8 cellular contexts compared by ENCODE assay signal in genomic region chr7:1555046-1555812, GRCh38. TPM values are rescaled to one million over a fixed set of nuclear protein-coding genes. Genes with fewer than 3 reads are reported as not detected.
DNase-seq lines count a peak whose midpoint lies in the region; ATAC-seq, FAIRE-seq and TF ChIP-seq lines count a peak whose summit lies in the region.

No MANE protein-coding gene starts in this region.

- POLR2A ChIA-PET in K562 (lab: Yijun Ruan, JAX): interaction anchor here (0.8 to 1.3 kb wide), 2 partner anchors 12 to 71 kb away, joined by 3 to 5 read pairs; no protein-coding TSS in a partner anchor

- H3K36me3 ChIP-seq in BLaER1 (no peaks in the 10 kb centered on the region), K562 (ENCODE audit: control insufficient read depth, insufficient read depth, low read length) (no peaks in the 10 kb centered on the region), mesenchymal stem cell (ENCODE audit: control insufficient read depth in 1 of 2, insufficient read depth in 2 of 2, low read depth in 1 of 2, low read length in 2 of 2) (peaks cover 0 to 12% of the 10 kb centered on the region in 2 experiments)

- no peak for TF ChIP-seq EP300 in K562 (IDR thresholded peaks at IDR 0.05; ENCODE audit: low read length)

- in situ Hi-C loops in K562 (cut with MboI): no loop called here

- TF ChIP-seq CTCF in K562 (IDR thresholded peaks at IDR 0.05 in 2 of 3, conservative IDR thresholded peaks at IDR 0.05 in 1 of 3; ENCODE audit: insufficient read depth in 2 of 3, low read depth in 1 of 3, low read length in 3 of 3): no peak

- H3K4ac ChIP-seq in mesenchymal stem cell (ENCODE audit: low read depth in 1 of 2, low read length in 2 of 2): peak overlapping the region; percentile 13 to 52

- FAIRE-seq in K562 (lab: Jason Lieb, UNC): peak; percentile 72

- peak overlapping the region; percentile 65 for H2BK120ac ChIP-seq in mesenchymal stem cell (ENCODE audit: low read depth, low read length)

- 44% methylated on average over 26 of the region's 35 CpGs for WGBS in K562 (ENCODE audit: insufficient coverage, low coverage, missing lambda C conversion rate)
- WGBS in mesenchymal stem cell: 30% methylated on average over 33 of the region's 35 CpGs

- H4K8ac ChIP-seq in mesenchymal stem cell (ENCODE audit: low read length): peak overlapping the region; percentile 83

- peak overlapping the region; percentile 63 for H2BK5ac ChIP-seq in mesenchymal stem cell (ENCODE audit: low read depth, low read length, poor library complexity, severe bottlenecking)

- CTCF ChIA-PET in K562 (lab: Yijun Ruan, JAX; ENCODE audit: low intra/inter-chr PET ratio): interaction anchor here (0.6 kb wide), 2 partner anchors 78 to 679 kb away, joined by 3 read pairs; no protein-coding TSS in a partner anchor

- no peak for TF ChIP-seq RAD21 in K562 (CRISPR knock-in tag; conservative IDR thresholded peaks at IDR 0.05 in 1 of 2, IDR thresholded peaks at IDR 0.05 in 1 of 2)

- H4K91ac ChIP-seq in mesenchymal stem cell (ENCODE audit: low read length): peak overlapping the region; percentile 65

- no peak overlapping the region for H3K23ac ChIP-seq in mesenchymal stem cell (ENCODE audit: low read length in 2 of 2)

- peak; percentile 98 for DNase-seq in M059J (ENCODE audit: low read depth)
- DNase-seq in K562 (ENCODE audit: extremely low read depth in 1 of 4, low spot score in 3 of 4): peak; percentile 69 to 85 (median 84)
- peak; percentile 86 for DNase-seq in mesenchymal stem cell

- H3K4me3 ChIP-seq in BLaER1 (peak overlapping the region; percentile 6; the same call in 1 of the 2 replicates), K562 (no peak overlapping the region), mesenchymal stem cell (ENCODE audit: insufficient read depth in 1 of 2, low read depth in 1 of 2, low read length in 2 of 2) (peak overlapping the region in 1 of 2 experiments; percentile 18)

- H3K9ac ChIP-seq in BLaER1 (peak overlapping the region; percentile 58), K562 (ENCODE audit: insufficient read depth in 1 of 2, low read depth in 2 of 2, low read length in 2 of 2) (peak overlapping the region in 1 of 2 experiments; percentile 81; a peak in 2 of 4 replicates), mesenchymal stem cell (ENCODE audit: low read length) (peak overlapping the region; percentile 38)

- H3K9me3 ChIP-seq in BLaER1 (no peaks in the 10 kb centered on the region), K562 (replicated peaks; ENCODE audit: control insufficient read depth, insufficient read depth, low read depth, low read length) (no peaks in the 10 kb centered on the region), mesenchymal stem cell (ENCODE audit: control insufficient read depth, low read length) (no peaks in the 10 kb centered on the region)

- intact Hi-C loops in K562 (cut with micrococcal nuclease): loop anchor here (5.0 kb wide), 1 partner anchor 48 kb away; no protein-coding TSS in a partner anchor

- peaks cover 48% of the 10 kb centered on the region for H3K4me1 ChIP-seq in BLaER1
- H3K4me1 ChIP-seq in K562 (replicated peaks in 1 of 2; ENCODE audit: control insufficient read depth in 2 of 2, insufficient read depth in 2 of 2, low read length in 2 of 2): peaks cover 0 to 65% of the 10 kb centered on the region in 2 experiments; a peak in 4 of 5 replicates
- H3K4me1 ChIP-seq in mesenchymal stem cell (ENCODE audit: control insufficient read depth, insufficient read depth, low read depth, low read length): peaks cover 38% of the 10 kb centered on the region

- H2AK5ac ChIP-seq in mesenchymal stem cell (ENCODE audit: low read length, severe bottlenecking): peak overlapping the region; percentile 95

- BruUV-seq in K562 (replicated peaks; lab: Mats Ljungman, UMichigan): no TSS peak

- ATAC-seq in K562 (peak; percentile 59), GM19452 (IDR thresholded peaks at IDR 0.05; ENCODE audit: unreplicated experiment) (no peak), GM19324 (IDR thresholded peaks at IDR 0.05; ENCODE audit: low FRiP score, unreplicated experiment) (no peak), HG03432 (IDR thresholded peaks at IDR 0.05; ENCODE audit: unreplicated experiment) (no peak), GM19455 (IDR thresholded peaks at IDR 0.05; ENCODE audit: unreplicated experiment) (no peak)

- peak overlapping the region; percentile 73 for H3K27ac ChIP-seq in BLaER1
- H3K27ac ChIP-seq in K562 (ENCODE audit: extremely low read depth, low read depth, low read length): no peak overlapping the region
- peak overlapping the region; percentile 58 for H3K27ac ChIP-seq in mesenchymal stem cell (ENCODE audit: low read length, poor library complexity, severe bottlenecking)

- peak overlapping the region in 1 of 2 experiments; percentile 83 for H3K14ac ChIP-seq in mesenchymal stem cell (ENCODE audit: low read length in 2 of 2)

- H4K20me1 ChIP-seq in BLaER1 (no peaks in the 10 kb centered on the region), K562 (replicated peaks; ENCODE audit: control insufficient read depth, insufficient read depth, low read length) (no peaks in the 10 kb centered on the region)

- H3K79me2 ChIP-seq in K562 (ENCODE audit: control insufficient read depth, insufficient read depth, low read length): no peaks in the 10 kb centered on the region

- H2BK15ac ChIP-seq in mesenchymal stem cell (ENCODE audit: low read depth, poor library complexity, severe bottlenecking): peak overlapping the region; percentile 60

- H3K27me3 ChIP-seq in BLaER1 (no peaks in the 10 kb centered on the region), K562 (ENCODE audit: control insufficient read depth in 2 of 2, insufficient read depth in 2 of 2, low read length in 2 of 2) (peaks cover 0 to 5% of the 10 kb centered on the region in 2 experiments; a peak in 1 of 5 replicates), mesenchymal stem cell (ENCODE audit: control insufficient read depth in 1 of 2, insufficient read depth in 1 of 2, low read length in 2 of 2) (peaks cover 0 to 10% of the 10 kb centered on the region in 2 experiments)

- H3K18ac ChIP-seq in mesenchymal stem cell (ENCODE audit: low read depth in 1 of 2, low read length in 2 of 2): peak overlapping the region; percentile 53 to 67

- H3K9me1 ChIP-seq in K562 (ENCODE audit: control insufficient read depth, insufficient read depth, low read length): no peaks in the 10 kb centered on the region

- H2AFZ ChIP-seq in K562 (ENCODE audit: low read depth, low read length): peak overlapping the region; percentile 64
- peak overlapping the region; percentile 36 for H2AFZ ChIP-seq in mesenchymal stem cell (ENCODE audit: low read depth, low read length)

- H2BK12ac ChIP-seq in mesenchymal stem cell (ENCODE audit: low read length in 2 of 2): peak overlapping the region; percentile 44 to 97

- H3K79me1 ChIP-seq in mesenchymal stem cell (replicated peaks; ENCODE audit: low read length, poor library complexity, severe bottlenecking): no peaks in the 10 kb centered on the region

- peak overlapping the region; percentile 88 for H3K4me2 ChIP-seq in BLaER1
- H3K4me2 ChIP-seq in K562 (ENCODE audit: insufficient read depth, low read length): no peak overlapping the region; the same call in 1 of the 2 replicates
- H3K4me2 ChIP-seq in mesenchymal stem cell (ENCODE audit: low read length, poor library complexity, severe bottlenecking): peak overlapping the region; percentile 35

- TF ChIP-seq POLR2A in K562 (conservative IDR thresholded peaks at IDR 0.05): no peak

RNA-seq across cellular contexts. Expression of gene TMEM184A, which starts 0.8 kb away (rescaled TPM):
- total RNA-seq in M059J (2014; rRNA removed; shearing (Covaris generic)): 1.8 and 3.3 TPM in 2 replicates
- total RNA-seq in K562 (2011; cell fraction: chromatin; rRNA removed; ENCODE audit: low replicate concordance): 0.32 and 2.6 TPM in 2 replicates
- 0.66 and 1.5 TPM in 2 replicates for total RNA-seq in K562 (2011; cell fraction: nucleolus; rRNA removed)
- 0.29 and 1.8 TPM in 2 replicates for total RNA-seq in K562 (2011; cell fraction: nucleoplasm; rRNA removed)
- 0.18 TPM in 1 of 2 replicates, not detected in the other for total RNA-seq in K562 (2014; rRNA removed)
- not detected in 2 replicates for total RNA-seq in K562 (2014; rRNA removed; fragmentation: Illumina TruSeq; extraction: Trizol)
- total RNA-seq in K562 (2015; rRNA removed; fragmentation: Illumina TruSeq; extraction: Trizol): not detected in 2 replicates
- total RNA-seq in K562 (2021): 0.11 and 0.31 TPM in 2 replicates
- 0.10 and 0.20 TPM in 2 replicates for polyA plus RNA-seq in K562 (2011; rRNA removed)
- 0.12 and 0.72 TPM in 2 replicates for polyA plus RNA-seq in K562 (2011; cell fraction: cytosol; rRNA removed)
- polyA plus RNA-seq in K562 (2011; cell fraction: nucleus; rRNA removed): 0.53 and 1.7 TPM in 2 replicates
- 0.04 and 0.12 TPM in 2 replicates for polyA plus RNA-seq in K562 (2012)
- not detected in 2 replicates for polyA plus RNA-seq in K562 (2014; fragmentation: Illumina TruSeq; extraction: Trizol)
- polyA plus RNA-seq in K562 (2014; fragmentation: Nextera tagmentation; extraction: Ambion mirVana): not detected
- not detected in 2 replicates for polyA plus RNA-seq in K562 (2014; rRNA removed)
- polyA minus RNA-seq in K562 (2011; rRNA and poly(A)+ RNA removed): 0.14 and 0.15 TPM in 2 replicates
- 0.19 and 0.27 TPM in 2 replicates for polyA minus RNA-seq in K562 (2011; cell fraction: cytosol; rRNA and poly(A)+ RNA removed)
- 0.89 and 1.1 TPM in 2 replicates for polyA minus RNA-seq in K562 (2011; cell fraction: nucleus; rRNA and poly(A)+ RNA removed)
- 0.39 TPM for polyA plus RNA-seq in mesenchymal stem cell (2013, experiment 1 of 2)
- polyA plus RNA-seq in mesenchymal stem cell (2013, experiment 2 of 2): 0.45 TPM

RNA-seq across cellular contexts. Expression of gene PSMG3, which starts 14.6 kb away (rescaled TPM):
- 86.5 and 87.9 TPM in 2 replicates for total RNA-seq in M059J (2014; rRNA removed; shearing (Covaris generic))
- 26.2 and 74.4 TPM in 2 replicates for total RNA-seq in K562 (2011; cell fraction: chromatin; rRNA removed; ENCODE audit: low replicate concordance)
- 89.7 and 92.9 TPM in 2 replicates for total RNA-seq in K562 (2011; cell fraction: nucleolus; rRNA removed)
- total RNA-seq in K562 (2011; cell fraction: nucleoplasm; rRNA removed): 63.3 and 66.8 TPM in 2 replicates
- total RNA-seq in K562 (2014; rRNA removed) (122 and 132 TPM in 2 replicates), K562 (2014; rRNA removed; fragmentation: Illumina TruSeq; extraction: Trizol) (46.5 and 57.2 TPM in 2 replicates), K562 (2015; rRNA removed; fragmentation: Illumina TruSeq; extraction: Trizol) (81.5 and 83.4 TPM in 2 replicates), K562 (2021) (77.3 and 80.1 TPM in 2 replicates)
- polyA plus RNA-seq in K562 (2011; rRNA removed) (93.6 and 96.3 TPM in 2 replicates), K562 (2014; fragmentation: Illumina TruSeq; extraction: Trizol) (54.0 and 64.6 TPM in 2 replicates), K562 (2014; fragmentation: Nextera tagmentation; extraction: Ambion mirVana) (10 to 100 TPM; 34.8 to 55.3 TPM), K562 (2014; rRNA removed) (121 and 136 TPM in 2 replicates)
- polyA plus RNA-seq in K562 (2011; cell fraction: cytosol; rRNA removed): 110 and 136 TPM in 2 replicates
- 144 and 158 TPM in 2 replicates for polyA plus RNA-seq in K562 (2011; cell fraction: nucleus; rRNA removed)
- 65.4 and 71.5 TPM in 2 replicates for polyA plus RNA-seq in K562 (2012)
- 20.1 and 30.9 TPM in 2 replicates for polyA minus RNA-seq in K562 (2011; rRNA and poly(A)+ RNA removed)
- polyA minus RNA-seq in K562 (2011; cell fraction: cytosol; rRNA and poly(A)+ RNA removed): 22.6 and 24.3 TPM in 2 replicates
- 12.3 and 13.9 TPM in 2 replicates for polyA minus RNA-seq in K562 (2011; cell fraction: nucleus; rRNA and poly(A)+ RNA removed)
- 7.3 TPM for polyA plus RNA-seq in mesenchymal stem cell (2013, experiment 1 of 2)
- polyA plus RNA-seq in mesenchymal stem cell (2013, experiment 2 of 2): 8.7 TPM

RNA-seq across cellular contexts. Expression of gene MAFK, which starts 24.7 kb away (rescaled TPM):
- total RNA-seq in M059J (2014; rRNA removed; shearing (Covaris generic)): 13.3 and 26.7 TPM in 2 replicates
- total RNA-seq in K562 (2011; cell fraction: chromatin; rRNA removed; ENCODE audit: low replicate concordance): 8.5 and 20.5 TPM in 2 replicates
- total RNA-seq in K562 (2011; cell fraction: nucleolus; rRNA removed): 11.2 and 12.1 TPM in 2 replicates
- 5.1 and 7.6 TPM in 2 replicates for total RNA-seq in K562 (2011; cell fraction: nucleoplasm; rRNA removed)
- total RNA-seq in K562 (2014; rRNA removed): 11.7 and 15.6 TPM in 2 replicates
- total RNA-seq in K562 (2014; rRNA removed; fragmentation: Illumina TruSeq; extraction: Trizol): 1.1 and 1.3 TPM in 2 replicates
- 4.7 and 5.5 TPM in 2 replicates for total RNA-seq in K562 (2015; rRNA removed; fragmentation: Illumina TruSeq; extraction: Trizol)
- total RNA-seq in K562 (2021): 17.6 and 24.4 TPM in 2 replicates
- 2.1 and 4.9 TPM in 2 replicates for polyA plus RNA-seq in K562 (2011; rRNA removed)
- polyA plus RNA-seq in K562 (2011; cell fraction: cytosol; rRNA removed): 3.8 and 5.1 TPM in 2 replicates
- polyA plus RNA-seq in K562 (2011; cell fraction: nucleus; rRNA removed): 9.8 and 26.1 TPM in 2 replicates
- 11.2 and 12.1 TPM in 2 replicates for polyA plus RNA-seq in K562 (2012)
- polyA plus RNA-seq in K562 (2014; fragmentation: Illumina TruSeq; extraction: Trizol): 3.7 and 6.9 TPM in 2 replicates
- polyA plus RNA-seq in K562 (2014; fragmentation: Nextera tagmentation; extraction: Ambion mirVana): under 1 TPM; 0.04 to 0.07 TPM
- polyA plus RNA-seq in K562 (2014; rRNA removed): 12.8 and 13.5 TPM in 2 replicates
- 0.66 and 1.1 TPM in 2 replicates for polyA minus RNA-seq in K562 (2011; rRNA and poly(A)+ RNA removed)
- polyA minus RNA-seq in K562 (2011; cell fraction: cytosol; rRNA and poly(A)+ RNA removed): 5.5 and 7.7 TPM in 2 replicates
- 3.6 and 3.8 TPM in 2 replicates for polyA minus RNA-seq in K562 (2011; cell fraction: nucleus; rRNA and poly(A)+ RNA removed)
- polyA plus RNA-seq in mesenchymal stem cell (2013, experiment 1 of 2): 12.8 TPM
- 12.8 TPM for polyA plus RNA-seq in mesenchymal stem cell (2013, experiment 2 of 2)

RNA-seq across cellular contexts. Expression of gene INTS1, which starts 51.0 kb away (rescaled TPM):
- total RNA-seq in M059J (2014; rRNA removed; shearing (Covaris generic)): 27.4 and 55.0 TPM in 2 replicates
- total RNA-seq in K562 (2011; cell fraction: chromatin; rRNA removed; ENCODE audit: low replicate concordance): 67.2 and 276 TPM in 2 replicates
- 199 and 200 TPM in 2 replicates for total RNA-seq in K562 (2011; cell fraction: nucleolus; rRNA removed)
- 92.5 and 92.7 TPM in 2 replicates for total RNA-seq in K562 (2011; cell fraction: nucleoplasm; rRNA removed)
- 34.9 and 39.7 TPM in 2 replicates for total RNA-seq in K562 (2014; rRNA removed)
- total RNA-seq in K562 (2014; rRNA removed; fragmentation: Illumina TruSeq; extraction: Trizol): 4.1 and 6.8 TPM in 2 replicates
- total RNA-seq in K562 (2015; rRNA removed; fragmentation: Illumina TruSeq; extraction: Trizol): 19.2 and 20.1 TPM in 2 replicates
- 105 and 119 TPM in 2 replicates for total RNA-seq in K562 (2021)
- polyA plus RNA-seq in K562 (2011; rRNA removed): 12.0 and 28.0 TPM in 2 replicates
- 17.5 and 46.7 TPM in 2 replicates for polyA plus RNA-seq in K562 (2011; cell fraction: cytosol; rRNA removed)
- 146 and 297 TPM in 2 replicates for polyA plus RNA-seq in K562 (2011; cell fraction: nucleus; rRNA removed)
- 62.7 and 64.6 TPM in 2 replicates for polyA plus RNA-seq in K562 (2012)
- polyA plus RNA-seq in K562 (2014; fragmentation: Illumina TruSeq; extraction: Trizol): 18.5 and 66.3 TPM in 2 replicates
- 1 to 10 TPM in 1 of 2 experiments, under 1 TPM in 1; 0.34 to 1.7 TPM for polyA plus RNA-seq in K562 (2014; fragmentation: Nextera tagmentation; extraction: Ambion mirVana)
- polyA plus RNA-seq in K562 (2014; rRNA removed): 46.7 and 55.1 TPM in 2 replicates
- 9.8 and 11.1 TPM in 2 replicates for polyA minus RNA-seq in K562 (2011; rRNA and poly(A)+ RNA removed)
- 38.7 and 69.3 TPM in 2 replicates for polyA minus RNA-seq in K562 (2011; cell fraction: cytosol; rRNA and poly(A)+ RNA removed)
- polyA minus RNA-seq in K562 (2011; cell fraction: nucleus; rRNA and poly(A)+ RNA removed): 52.6 and 57.9 TPM in 2 replicates
- 23.4 TPM for polyA plus RNA-seq in mesenchymal stem cell (2013, experiment 1 of 2)
- polyA plus RNA-seq in mesenchymal stem cell (2013, experiment 2 of 2): 22.7 TPM
